In the genomic region with DNA sequence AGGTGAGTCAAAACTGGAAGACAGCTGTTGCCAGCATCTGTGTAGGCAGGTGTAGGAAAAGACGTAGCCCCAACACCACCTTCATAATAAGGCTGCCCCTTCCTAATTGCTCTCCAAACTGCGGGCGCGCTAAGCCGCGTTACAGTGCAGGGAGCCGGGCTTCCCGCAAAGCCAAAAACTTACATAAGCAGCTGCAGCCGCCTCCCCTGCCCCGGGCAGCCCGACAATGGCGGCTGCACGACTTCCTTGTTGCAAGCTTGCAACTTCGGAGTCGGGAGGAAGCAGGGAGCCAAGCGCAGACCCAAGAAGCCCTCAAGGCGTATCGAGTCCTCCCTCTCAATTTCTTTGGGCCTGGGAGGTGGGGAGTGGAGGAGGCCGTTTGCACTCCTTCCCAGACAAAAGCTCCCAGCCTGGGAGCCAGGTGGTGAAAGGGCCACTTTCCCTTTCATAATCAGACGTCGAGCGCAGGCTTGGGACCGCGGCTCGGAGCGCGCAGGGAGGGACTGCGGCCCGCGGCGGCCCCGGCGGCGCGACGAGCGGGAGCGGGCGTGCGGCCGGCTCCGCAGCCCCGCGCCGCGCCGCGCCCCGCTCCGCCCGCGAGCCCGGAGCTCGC, we compare ENCODE assay signal across 8 cellular contexts. TPM values are rescaled to one million over a fixed set of nuclear protein-coding genes. Genes with fewer than 3 reads are reported as not detected.
DNase-seq lines count a peak whose midpoint lies in the region; ATAC-seq, FAIRE-seq and TF ChIP-seq lines count a peak whose summit lies in the region.

No MANE protein-coding gene starts in this region.

- H3K27ac ChIP-seq in layer of hippocampus (ENCODE audit: low read depth, low read length), result peak overlapping the region; percentile 96

- TF ChIP-seq POLR2A in GM12891 (IDR thresholded peaks at IDR 0.05; ENCODE audit: low read depth, low read length), result peak; percentile 54; the same call in 1 of the 2 replicates

- H3K4me3 ChIP-seq in WI38 (ENCODE audit: low read depth, low read length), result peak overlapping the region; percentile 86
- peak overlapping the region; percentile 76 to 82 for H3K4me3 ChIP-seq in cardiac fibroblast (replicated peaks in 1 of 2; ENCODE audit: low read depth in 2 of 2, low read length in 2 of 2)

- no peaks in the 10 kb centered on the region for H3K27me3 ChIP-seq in layer of hippocampus (ENCODE audit: control insufficient read depth, insufficient read depth, low read length)

- peak; percentile 9 for ATAC-seq in HG02588 (IDR thresholded peaks at IDR 0.05; ENCODE audit: unreplicated experiment)

- no peak for DNase-seq in GM12891 (ENCODE audit: insufficient read length, low spot score)
- peak; percentile 33 for DNase-seq in NCI-H1105 treated with DMSO at 0.1 percent for 48 hours (lab: John Stamatoyannopoulos, UW)
- DNase-seq in cardiac fibroblast (ENCODE audit: low read depth in 2 of 2), result peak; percentile 56 to 60
- DNase-seq in stimulated activated CD4-positive, alpha-beta T cell treated with anti-CD3 and anti-CD28 coated beads, Interleukin-2, amount 100 ng/mL, for 48 hours, result peak; percentile 33 to 37
- no peak for DNase-seq in GM13976 (ENCODE audit: low spot score)

- no peak for FAIRE-seq in GM12891 (lab: Jason Lieb, UNC)

- TF ChIP-seq CTCF in WI38 (IDR thresholded peaks at IDR 0.05; ENCODE audit: low read depth, low read length) (no peak), cardiac fibroblast (IDR thresholded peaks at IDR 0.05; ENCODE audit: low read depth, low read length) (no peak), GM13976 (IDR thresholded peaks at IDR 0.05; ENCODE audit: borderline replicate concordance, control extremely low read depth, extremely low read depth, insufficient read depth, missing control alignments) (no peak)

- in situ Hi-C loops in GM13976 (cut with MboI; ENCODE audit: low sequenced_read_pairs, unreplicated experiment), result no loop called here

TF ChIP-seq in GM12891, 5 proteins besides CTCF, POLR2A, EP300 and RAD21:
- TF ChIP-seq TAF1 (IDR thresholded peaks at IDR 0.05; ENCODE audit: low read depth, low read length) (no peak; the same call in 1 of the 2 replicates), POLR2AphosphoS5 (IDR thresholded peaks at IDR 0.05; ENCODE audit: low read depth, low read length) (peak; percentile 29; the same call in 1 of the 2 replicates)

RNA-seq across cellular contexts. Expression of a gene that starts 0.8 kb away (rescaled TPM):
- 4.9 TPM for polyA plus RNA-seq in GM12891 (2012; ENCODE audit: low read depth, missing spikeins)

Comparison
In these comparisons a context has a peak if more than half of its experiments do, and no peak if none do; other contexts are left out.
1. DNase-seq: peak in NCI-H1105 treated with DMSO at 0.1 percent for 48 hours (single experiment), cardiac fibroblast (2 of 2) and stimulated activated CD4-positive, alpha-beta T cell treated with anti-CD3 and anti-CD28 coated beads, Interleukin-2, amount 100 ng/mL, for 48 hours (2 of 2); none in GM12891 (single experiment) and GM13976 (single experiment).